ENCODE assay signal across 17 cellular contexts in genomic region chr15:84872009-84872900, GRCh38. TPM values are rescaled to one million over a fixed set of nuclear protein-coding genes. Genes with fewer than 3 reads are reported as not detected.
"Had no signal": no experiment of that assay in that cellular context is flagged by ENCODE, and none has a peak within 500 bp of the region (broad histone marks: within the 10 kb centered on the region; RNA-seq: fewer than 3 reads in every experiment).

No MANE protein-coding gene starts in this region.

- H3K4me3 ChIP-seq: pancreas, SJCRH30 had no signal

- H3K4me1 Mint-ChIP-seq: activated CD4-positive, alpha-beta memory T cell treated with anti-CD3 and anti-CD28 coated beads, Interleukin-2, amount 10 ng/mL, durations not matched to agents 7 days and 5 days; activated CD4-positive, alpha-beta T cell treated with anti-CD3 and anti-CD28 coated beads for 36 hours; activated naive CD8-positive, alpha-beta T cell treated with anti-CD3 and anti-CD28 coated beads for 36 hours; memory B cell had no signal

- H3K4me1 ChIP-seq: pancreas had no signal

- H3K27me3 ChIP-seq: pancreas, SJCRH30 had no signal

- H3K9me3 Mint-ChIP-seq: activated CD4-positive, alpha-beta memory T cell treated with anti-CD3 and anti-CD28 coated beads, Interleukin-2, amount 10 ng/mL, durations not matched to agents 7 days and 5 days; activated naive CD8-positive, alpha-beta T cell treated with anti-CD3 and anti-CD28 coated beads for 36 hours; activated T-cell treated with anti-CD3 and anti-CD28 coated beads, Interleukin-2, amount 50 U/mL, for 72 hours; memory B cell; type B pancreatic cell had no signal

- H3K4me3 Mint-ChIP-seq: activated CD4-positive, alpha-beta memory T cell treated with anti-CD3 and anti-CD28 coated beads, Interleukin-2, amount 10 ng/mL, durations not matched to agents 7 days and 5 days; activated CD4-positive, alpha-beta T cell treated with anti-CD3 and anti-CD28 coated beads for 36 hours; activated naive CD8-positive, alpha-beta T cell treated with anti-CD3 and anti-CD28 coated beads for 36 hours; activated T-cell treated with anti-CD3 and anti-CD28 coated beads, Interleukin-2, amount 50 U/mL, for 72 hours; memory B cell; type B pancreatic cell had no signal

- H3K27ac Mint-ChIP-seq: activated CD4-positive, alpha-beta memory T cell treated with anti-CD3 and anti-CD28 coated beads, Interleukin-2, amount 10 ng/mL, durations not matched to agents 7 days and 5 days; activated CD4-positive, alpha-beta T cell treated with anti-CD3 and anti-CD28 coated beads for 36 hours; activated naive CD8-positive, alpha-beta T cell treated with anti-CD3 and anti-CD28 coated beads for 36 hours; activated T-cell treated with anti-CD3 and anti-CD28 coated beads, Interleukin-2, amount 50 U/mL, for 72 hours; memory B cell; type B pancreatic cell had no signal

- H3K27ac ChIP-seq: pancreas, SJCRH30 had no signal

- H3K36me3 ChIP-seq: pancreas, SJCRH30 had no signal

- H3K36me3 Mint-ChIP-seq: activated naive CD8-positive, alpha-beta T cell treated with anti-CD3 and anti-CD28 coated beads for 36 hours; memory B cell had no signal

- H3K9me3 ChIP-seq: pancreas, SJCRH30 had no signal

- H3K27me3 Mint-ChIP-seq: activated CD4-positive, alpha-beta T cell treated with anti-CD3 and anti-CD28 coated beads for 36 hours; activated naive CD8-positive, alpha-beta T cell treated with anti-CD3 and anti-CD28 coated beads for 36 hours; type B pancreatic cell had no signal

- DNase-seq: activated CD4-positive, alpha-beta memory T cell treated with anti-CD3 and anti-CD28 coated beads, Interleukin-2, amount 10 ng/mL, durations not matched to agents 7 days and 5 days; activated gamma-delta T cell treated with Interleukin-2 at 50 U/mL for 16 hours; activated naive CD8-positive, alpha-beta T cell treated with anti-CD3 and anti-CD28 coated beads for 36 hours; activated T-cell treated with anti-CD3 and anti-CD28 coated beads, Interleukin-2, amount 50 U/mL, for 72 hours; central memory CD4-positive, alpha-beta T cell; effector memory CD4-positive, alpha-beta T cell; pancreas; SJCRH30; stimulated activated CD4-positive, alpha-beta T cell treated with anti-CD3 and anti-CD28 coated beads, Interleukin-12 subunit alpha, Interleukin-12 subunit beta, amount 100 ng/mL, for 4 hours; stimulated activated naive CD4-positive, alpha-beta T cell; substantia nigra had no signal

- ATAC-seq: activated CD4-positive, alpha-beta T cell treated with anti-CD3 and anti-CD28 coated beads for 36 hours; activated T-cell treated with anti-CD3 and anti-CD28 coated beads, Interleukin-2, amount 50 U/mL, for 72 hours had no signal

RNA-seq across cellular contexts. Expression of gene SLC28A1, which starts 12.2 kb away (rescaled TPM):
- total RNA-seq: activated CD4-positive, alpha-beta memory T cell treated with anti-CD3 and anti-CD28 coated beads, Interleukin-2, amount 10 ng/mL, durations not matched to agents 7 days and 5 days; activated CD4-positive, alpha-beta T cell treated with anti-CD3 and anti-CD28 coated beads for 36 hours; activated naive CD8-positive, alpha-beta T cell treated with anti-CD3 and anti-CD28 coated beads for 36 hours; activated T-cell treated with anti-CD3 and anti-CD28 coated beads, Interleukin-2, amount 50 U/mL, for 72 hours; epithelial cell of proximal tubule; glomerular endothelial cell; SJCRH30 had no signal
- polyA plus RNA-seq: neural cell had no signal

RNA-seq across cellular contexts. Expression of gene ALPK3, which starts 55.1 kb away (rescaled TPM):
- polyA plus RNA-seq: neural cell had no signal
